3 cellular contexts compared by ENCODE assay signal in genomic region chr2:5982217-5982910, GRCh38.
TF ChIP-seq lines count a peak whose summit lies in the region.

No MANE protein-coding gene starts in this region.

TF ChIP-seq in GM23338, 12 proteins besides CTCF, POLR2A, EP300 and RAD21 (continues in another document):
- TF ChIP-seq CREB1 (CRISPR knock-in tag; IDR thresholded peaks at IDR 0.05; ENCODE audit: low read depth) (no peak), POLR2AphosphoS5 (IDR thresholded peaks at IDR 0.05; ENCODE audit: low read depth) (no peak), ZNF114 (CRISPR knock-in tag; IDR thresholded peaks at IDR 0.05) (no peak), ZNF462 (CRISPR knock-in tag; IDR thresholded peaks at IDR 0.05) (no peak), STAT1 (IDR thresholded peaks at IDR 0.05; ENCODE audit: unreplicated experiment) (no peak), ZNF331 (CRISPR knock-in tag; IDR thresholded peaks at IDR 0.05; ENCODE audit: low read depth) (no peak)

TF ChIP-seq in H1, 55 proteins besides CTCF, POLR2A, EP300 and RAD21:
- TF ChIP-seq SIN3A (conservative IDR thresholded peaks at IDR 0.05 in 1 of 2, IDR thresholded peaks at IDR 0.05 in 1 of 2; ENCODE audit: low read depth in 1 of 2, low read length in 2 of 2) (no peak), TAF1 (IDR thresholded peaks at IDR 0.05; ENCODE audit: low read depth, low read length) (no peak), GTF2F1 (IDR thresholded peaks at IDR 0.05; ENCODE audit: borderline replicate concordance, low read depth, low read length) (no peak), CBX5 (IDR thresholded peaks at IDR 0.05; ENCODE audit: low read depth, low read length) (no peak), POLR2AphosphoS5 (IDR thresholded peaks at IDR 0.05; ENCODE audit: low read depth, low read length) (no peak), SP2 (IDR thresholded peaks at IDR 0.05; ENCODE audit: low read length) (no peak), KDM5A (IDR thresholded peaks at IDR 0.05; ENCODE audit: low read length) (no peak), RFX5 (IDR thresholded peaks at IDR 0.05; ENCODE audit: borderline replicate concordance, low read depth, low read length) (no peak)

TF ChIP-seq in GM12891, 5 proteins besides CTCF, POLR2A, EP300 and RAD21 (continued from another document):
- TF ChIP-seq POLR2AphosphoS5 (IDR thresholded peaks at IDR 0.05; ENCODE audit: low read depth, low read length) (no peak), TAF1 (IDR thresholded peaks at IDR 0.05; ENCODE audit: low read depth, low read length) (no peak), SPI1 (IDR thresholded peaks at IDR 0.05; ENCODE audit: low read depth, low read length) (no peak), PAX5 (IDR thresholded peaks at IDR 0.05; ENCODE audit: insufficient read depth, low read length, severe bottlenecking) (no peak)
